ENCODE assay signal across 8 cellular contexts in the genomic region with DNA sequence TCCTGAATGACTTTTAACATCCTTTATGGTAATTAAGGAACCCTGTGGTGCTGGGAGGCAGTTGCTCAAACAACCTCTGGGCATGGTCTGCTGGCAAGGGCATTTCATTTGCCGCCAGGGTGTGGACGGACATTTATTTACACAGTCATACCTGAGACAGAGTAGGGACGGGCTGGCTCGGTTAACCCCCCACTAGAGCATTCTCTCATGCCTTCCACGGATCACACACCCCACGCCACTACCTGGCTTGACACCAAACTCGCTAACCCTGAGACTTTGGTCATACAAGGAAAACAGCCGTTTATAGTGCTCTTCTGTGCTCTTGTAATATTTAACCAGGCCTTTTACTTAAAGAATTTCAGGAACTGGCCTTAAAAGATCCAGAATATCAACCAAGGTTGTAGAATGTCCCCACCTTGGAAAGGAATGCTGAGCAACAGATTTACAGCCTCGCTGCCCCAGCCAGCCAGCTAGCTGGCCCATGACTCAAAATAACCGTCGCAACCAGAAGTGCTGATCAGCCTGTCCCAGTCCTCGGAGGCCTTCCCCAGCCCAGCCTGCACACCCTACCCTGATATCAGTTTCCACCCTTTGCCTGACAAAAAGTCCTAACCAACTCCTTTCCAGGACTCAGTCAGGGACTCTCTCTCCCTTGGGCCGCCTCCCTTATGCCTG. TPM values are rescaled to one million over a fixed set of nuclear protein-coding genes. Genes with fewer than 3 reads are reported as not detected.
DNase-seq lines count a peak whose midpoint lies in the region; ATAC-seq and TF ChIP-seq lines count a peak whose summit lies in the region.

No MANE protein-coding gene starts in this region.

- H3K9me3 ChIP-seq in transverse colon, result no peaks in the 10 kb centered on the region

- peak in 1 of 5 experiments; percentile 38 for TF ChIP-seq CTCF in transverse colon (IDR thresholded peaks at IDR 0.05)

- H3K27me3 ChIP-seq in transverse colon, result no peaks in the 10 kb centered on the region

- DNase-seq in NCI-H1417 (lab: John Stamatoyannopoulos, UW) (peak; percentile 62 to 85 (median 83)), NCI-H1417 treated with DMSO at 0.1 percent for 48 hours (lab: John Stamatoyannopoulos, UW) (no peak), RPMI7951 (ENCODE audit: low read depth) (peak; percentile 9), kidney glomerular epithelial cell (lab: John Stamatoyannopoulos, UW) (peak; percentile 100), transverse colon (peak; percentile 89), DMS 273 (lab: John Stamatoyannopoulos, UW; ENCODE audit: unreplicated experiment) (no peak), GF-D8 (lab: John Stamatoyannopoulos, UW) (no peak)

- 44 to 67% methylated on average over 1 to 13 of the region's 13 CpGs for WGBS in transverse colon (ENCODE audit: low coverage in 1 of 2), 2 donors

- H3K36me3 ChIP-seq in transverse colon, result no peaks in the 10 kb centered on the region

- ATAC-seq in HG02870 (IDR thresholded peaks at IDR 0.05; ENCODE audit: unreplicated experiment), result no peak

- in situ Hi-C loops in transverse colon (cut with MboI; ENCODE audit: low pct_ligation_motif_present in 1 of 4, low pct_unique_long_range_greater_than_20kb in 1 of 4, low sequenced_read_pairs in 3 of 4), result no loop called here

- peak overlapping the region in 1 of 4 donors; percentile 35 for H3K4me3 ChIP-seq in transverse colon

- peaks cover 0 to 30% (median 9%) of the 10 kb centered on the region in 4 donors for H3K4me1 ChIP-seq in transverse colon

- peak; percentile 39 for TF ChIP-seq EP300 in transverse colon (IDR thresholded peaks at IDR 0.05; ENCODE audit: low read depth)

- TF ChIP-seq POLR2A in transverse colon (IDR thresholded peaks at IDR 0.05), result peak; percentile 67

- peak overlapping the region; percentile 85 to 89 (median 86) for H3K27ac ChIP-seq in transverse colon

- intact Hi-C loops in transverse colon (cut with DNase I; ENCODE audit: low total_unique reads), result no loop called here

RNA-seq across cellular contexts. Expression of a gene that starts 6.5 kb away (rescaled TPM):
- 41.3 and 41.8 TPM in 2 replicates for total RNA-seq in RPMI7951 (2014; rRNA removed; shearing (Covaris generic))
- total RNA-seq in transverse colon, result 100 to 1,000 TPM in 2 of 4 donors, 10 to 100 TPM in 2; 85.8 to 117 (median 103) TPM

RNA-seq across cellular contexts. Expression of a gene that starts 53.0 kb away (rescaled TPM):
- 12.1 and 13.1 TPM in 2 replicates for total RNA-seq in RPMI7951 (2014; rRNA removed; shearing (Covaris generic))
- total RNA-seq in transverse colon, result 10 to 100 TPM in 3 of 4 donors, 1 to 10 TPM in 1; 6.0 to 15.4 (median 12.0) TPM

RNA-seq across cellular contexts. Expression of a gene that starts 53.1 kb away (rescaled TPM):
- total RNA-seq in RPMI7951 (2014; rRNA removed; shearing (Covaris generic)), result 0.49 and 0.96 TPM in 2 replicates
- under 1 TPM in 2 of 4 donors, not detected in 2; 0.48 to 0.82 TPM for total RNA-seq in transverse colon

Comparison
In these comparisons a context has a peak if more than half of its experiments do, and no peak if none do; other contexts are left out.
1. DNase-seq: peak in NCI-H1417 (3 of 3), RPMI7951 (single experiment), kidney glomerular epithelial cell (single experiment) and transverse colon (single experiment); none in NCI-H1417 treated with DMSO at 0.1 percent for 48 hours (single experiment), DMS 273 (single experiment) and GF-D8 (single experiment).